ENCODE assay signal across 1 cellular context in the genomic region with DNA sequence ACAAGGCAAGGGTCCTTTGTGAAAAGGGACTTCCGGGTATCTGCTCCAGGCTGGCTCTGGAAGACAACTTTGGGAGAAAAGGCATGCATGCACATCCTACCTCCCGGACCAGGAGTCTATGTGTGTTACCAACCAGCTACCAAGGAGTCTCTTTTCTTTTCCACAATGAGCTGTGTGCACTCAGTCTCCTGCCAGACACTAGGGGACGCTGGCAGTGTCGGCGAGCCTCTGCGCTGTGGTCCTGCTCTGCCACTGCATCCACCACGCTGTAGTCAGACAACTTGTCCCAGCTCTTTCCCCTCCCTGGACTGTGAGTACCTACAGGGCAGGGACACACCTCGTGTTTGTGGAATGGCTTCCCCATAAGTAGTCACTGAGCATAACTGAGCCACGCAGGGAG.
TF ChIP-seq lines count a peak whose summit lies in the region.

No MANE protein-coding gene starts in this region.

TF ChIP-seq in SK-N-SH, 30 proteins besides CTCF, POLR2A, EP300 and RAD21 (continued from another document):
- TF ChIP-seq, protein P1, sequence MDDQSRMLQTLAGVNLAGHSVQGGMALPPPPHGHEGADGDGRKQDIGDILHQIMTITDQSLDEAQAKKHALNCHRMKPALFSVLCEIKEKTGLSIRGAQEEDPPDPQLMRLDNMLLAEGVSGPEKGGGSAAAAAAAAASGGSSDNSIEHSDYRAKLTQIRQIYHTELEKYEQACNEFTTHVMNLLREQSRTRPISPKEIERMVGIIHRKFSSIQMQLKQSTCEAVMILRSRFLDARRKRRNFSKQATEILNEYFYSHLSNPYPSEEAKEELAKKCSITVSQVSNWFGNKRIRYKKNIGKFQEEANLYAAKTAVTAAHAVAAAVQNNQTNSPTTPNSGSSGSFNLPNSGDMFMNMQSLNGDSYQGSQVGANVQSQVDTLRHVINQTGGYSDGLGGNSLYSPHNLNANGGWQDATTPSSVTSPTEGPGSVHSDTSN (IDR thresholded peaks at IDR 0.05) = no peak
- TF ChIP-seq MXI1 (IDR thresholded peaks at IDR 0.05; ENCODE audit: low read depth, low read length) (peak; percentile 62), SMC3 (IDR thresholded peaks at IDR 0.05; ENCODE audit: low read depth, low read length) (peak; percentile 81), TCF12 (IDR thresholded peaks at IDR 0.05) (no peak), SIN3A (IDR thresholded peaks at IDR 0.05; ENCODE audit: borderline replicate concordance, low read depth, low read length) (peak; percentile 35; the same call in 1 of the 2 replicates), FOXJ3 (CRISPR knock-in tag; IDR thresholded peaks at IDR 0.05) (no peak), FOSL2 (IDR thresholded peaks at IDR 0.05; ENCODE audit: borderline replicate concordance, low read depth) (no peak)
